1 cellular context compared by ENCODE assay signal in the genomic region with DNA sequence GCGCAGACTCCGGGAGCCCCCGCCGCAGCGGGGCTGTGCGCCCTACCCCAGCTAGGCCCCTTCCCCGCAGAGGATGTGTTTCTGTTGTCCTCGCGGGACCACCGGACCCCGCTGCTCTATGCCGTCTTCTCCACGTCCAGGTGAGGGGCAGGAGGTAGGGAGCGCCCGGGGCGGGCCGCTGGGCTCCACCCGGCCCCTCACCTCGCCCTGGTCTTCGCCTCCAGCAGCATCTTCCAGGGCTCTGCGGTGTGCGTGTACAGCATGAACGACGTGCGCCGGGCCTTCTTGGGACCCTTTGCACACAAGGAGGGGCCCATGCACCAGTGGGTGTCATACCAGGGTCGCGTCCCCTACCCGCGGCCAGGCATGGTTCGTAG.
TF ChIP-seq lines count a peak whose summit lies in the region.

No MANE protein-coding gene starts in this region.

TF ChIP-seq in K562, 482 proteins besides CTCF, POLR2A, EP300 and RAD21:
- TF ChIP-seq, protein P1, sequence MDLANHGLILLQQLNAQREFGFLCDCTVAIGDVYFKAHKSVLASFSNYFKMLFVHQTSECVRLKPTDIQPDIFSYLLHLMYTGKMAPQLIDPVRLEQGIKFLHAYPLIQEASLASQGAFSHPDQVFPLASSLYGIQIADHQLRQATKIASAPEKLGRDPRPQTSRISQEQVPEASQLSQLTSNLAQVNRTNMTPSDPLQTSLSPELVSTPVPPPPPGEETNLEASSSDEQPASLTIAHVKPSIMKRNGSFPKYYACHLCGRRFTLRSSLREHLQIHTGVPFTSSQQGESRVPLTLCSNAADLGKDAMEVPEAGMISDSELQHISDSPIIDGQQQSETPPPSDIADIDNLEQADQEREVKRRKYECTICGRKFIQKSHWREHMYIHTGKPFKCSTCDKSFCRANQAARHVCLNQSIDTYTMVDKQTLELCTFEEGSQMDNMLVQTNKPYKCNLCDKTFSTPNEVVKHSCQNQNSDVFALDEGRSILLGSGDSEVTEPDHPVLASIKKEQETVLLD (IDR thresholded peaks at IDR 0.05): no peak
- no peak for TF ChIP-seq ZNF57 (CRISPR knock-in tag; IDR thresholded peaks at IDR 0.05)
- no peak for TF ChIP-seq GABPB1 (CRISPR knock-in tag; IDR thresholded peaks at IDR 0.05)
- no peak for TF ChIP-seq TBP (optimal IDR thresholded peaks at IDR 0.05; ENCODE audit: low read depth, low read length)
- TF ChIP-seq ILK (tag; IDR thresholded peaks at IDR 0.05; ENCODE audit: borderline replicate concordance, low read depth): no peak
- TF ChIP-seq, protein P2, sequence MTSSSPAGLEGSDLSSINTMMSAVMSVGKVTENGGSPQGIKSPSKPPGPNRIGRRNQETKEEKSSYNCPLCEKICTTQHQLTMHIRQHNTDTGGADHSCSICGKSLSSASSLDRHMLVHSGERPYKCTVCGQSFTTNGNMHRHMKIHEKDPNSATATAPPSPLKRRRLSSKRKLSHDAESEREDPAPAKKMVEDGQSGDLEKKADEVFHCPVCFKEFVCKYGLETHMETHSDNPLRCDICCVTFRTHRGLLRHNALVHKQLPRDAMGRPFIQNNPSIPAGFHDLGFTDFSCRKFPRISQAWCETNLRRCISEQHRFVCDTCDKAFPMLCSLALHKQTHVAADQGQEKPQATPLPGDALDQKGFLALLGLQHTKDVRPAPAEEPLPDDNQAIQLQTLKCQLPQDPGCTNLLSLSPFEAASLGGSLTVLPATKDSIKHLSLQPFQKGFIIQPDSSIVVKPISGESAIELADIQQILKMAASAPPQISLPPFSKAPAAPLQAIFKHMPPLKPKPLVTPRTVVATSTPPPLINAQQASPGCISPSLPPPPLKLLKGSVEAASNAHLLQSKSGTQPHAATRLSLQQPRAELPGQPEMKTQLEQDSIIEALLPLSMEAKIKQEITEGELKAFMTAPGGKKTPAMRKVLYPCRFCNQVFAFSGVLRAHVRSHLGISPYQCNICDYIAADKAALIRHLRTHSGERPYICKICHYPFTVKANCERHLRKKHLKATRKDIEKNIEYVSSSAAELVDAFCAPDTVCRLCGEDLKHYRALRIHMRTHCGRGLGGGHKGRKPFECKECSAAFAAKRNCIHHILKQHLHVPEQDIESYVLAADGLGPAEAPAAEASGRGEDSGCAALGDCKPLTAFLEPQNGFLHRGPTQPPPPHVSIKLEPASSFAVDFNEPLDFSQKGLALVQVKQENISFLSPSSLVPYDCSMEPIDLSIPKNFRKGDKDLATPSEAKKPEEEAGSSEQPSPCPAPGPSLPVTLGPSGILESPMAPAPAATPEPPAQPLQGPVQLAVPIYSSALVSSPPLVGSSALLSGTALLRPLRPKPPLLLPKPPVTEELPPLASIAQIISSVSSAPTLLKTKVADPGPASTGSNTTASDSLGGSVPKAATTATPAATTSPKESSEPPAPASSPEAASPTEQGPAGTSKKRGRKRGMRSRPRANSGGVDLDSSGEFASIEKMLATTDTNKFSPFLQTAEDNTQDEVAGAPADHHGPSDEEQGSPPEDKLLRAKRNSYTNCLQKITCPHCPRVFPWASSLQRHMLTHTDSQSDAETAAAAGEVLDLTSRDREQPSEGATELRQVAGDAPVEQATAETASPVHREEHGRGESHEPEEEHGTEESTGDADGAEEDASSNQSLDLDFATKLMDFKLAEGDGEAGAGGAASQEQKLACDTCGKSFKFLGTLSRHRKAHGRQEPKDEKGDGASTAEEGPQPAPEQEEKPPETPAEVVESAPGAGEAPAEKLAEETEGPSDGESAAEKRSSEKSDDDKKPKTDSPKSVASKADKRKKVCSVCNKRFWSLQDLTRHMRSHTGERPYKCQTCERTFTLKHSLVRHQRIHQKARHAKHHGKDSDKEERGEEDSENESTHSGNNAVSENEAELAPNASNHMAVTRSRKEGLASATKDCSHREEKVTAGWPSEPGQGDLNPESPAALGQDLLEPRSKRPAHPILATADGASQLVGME (CRISPR knock-in tag; IDR thresholded peaks at IDR 0.05): no peak
- no peak for TF ChIP-seq ZC3H11A (IDR thresholded peaks at IDR 0.05; ENCODE audit: low read depth, low read length)
- TF ChIP-seq, protein P3, sequence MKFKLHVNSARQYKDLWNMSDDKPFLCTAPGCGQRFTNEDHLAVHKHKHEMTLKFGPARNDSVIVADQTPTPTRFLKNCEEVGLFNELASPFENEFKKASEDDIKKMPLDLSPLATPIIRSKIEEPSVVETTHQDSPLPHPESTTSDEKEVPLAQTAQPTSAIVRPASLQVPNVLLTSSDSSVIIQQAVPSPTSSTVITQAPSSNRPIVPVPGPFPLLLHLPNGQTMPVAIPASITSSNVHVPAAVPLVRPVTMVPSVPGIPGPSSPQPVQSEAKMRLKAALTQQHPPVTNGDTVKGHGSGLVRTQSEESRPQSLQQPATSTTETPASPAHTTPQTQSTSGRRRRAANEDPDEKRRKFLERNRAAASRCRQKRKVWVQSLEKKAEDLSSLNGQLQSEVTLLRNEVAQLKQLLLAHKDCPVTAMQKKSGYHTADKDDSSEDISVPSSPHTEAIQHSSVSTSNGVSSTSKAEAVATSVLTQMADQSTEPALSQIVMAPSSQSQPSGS (CRISPR knock-in tag; IDR thresholded peaks at IDR 0.05): no peak
